In genomic region chr14:98819132-98819866, GRCh38 we compare ENCODE assay signal across 1 cellular context.
TF ChIP-seq lines count a peak whose summit lies in the region.

No MANE protein-coding gene starts in this region.

TF ChIP-seq in WTC11, 78 proteins besides CTCF, POLR2A, EP300 and RAD21 (continued from another document):
- TF ChIP-seq ZNF532 (CRISPR knock-in tag; IDR thresholded peaks at IDR 0.05; ENCODE audit: borderline replicate concordance): peak; percentile 16; the same call in 1 of the 2 replicates
- no peak for TF ChIP-seq ZNF219 (CRISPR knock-in tag; IDR thresholded peaks at IDR 0.05; ENCODE audit: borderline replicate concordance)
- TF ChIP-seq, protein P1, sequence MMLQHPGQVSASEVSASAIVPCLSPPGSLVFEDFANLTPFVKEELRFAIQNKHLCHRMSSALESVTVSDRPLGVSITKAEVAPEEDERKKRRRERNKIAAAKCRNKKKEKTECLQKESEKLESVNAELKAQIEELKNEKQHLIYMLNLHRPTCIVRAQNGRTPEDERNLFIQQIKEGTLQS (CRISPR knock-in tag; conservative IDR thresholded peaks at IDR 0.05): no peak
- no peak for TF ChIP-seq E2F1 (CRISPR knock-in tag; IDR thresholded peaks at IDR 0.05)
- no peak for TF ChIP-seq NFYB (CRISPR knock-in tag; conservative IDR thresholded peaks at IDR 0.05; ENCODE audit: low read depth)
- TF ChIP-seq, protein P2, sequence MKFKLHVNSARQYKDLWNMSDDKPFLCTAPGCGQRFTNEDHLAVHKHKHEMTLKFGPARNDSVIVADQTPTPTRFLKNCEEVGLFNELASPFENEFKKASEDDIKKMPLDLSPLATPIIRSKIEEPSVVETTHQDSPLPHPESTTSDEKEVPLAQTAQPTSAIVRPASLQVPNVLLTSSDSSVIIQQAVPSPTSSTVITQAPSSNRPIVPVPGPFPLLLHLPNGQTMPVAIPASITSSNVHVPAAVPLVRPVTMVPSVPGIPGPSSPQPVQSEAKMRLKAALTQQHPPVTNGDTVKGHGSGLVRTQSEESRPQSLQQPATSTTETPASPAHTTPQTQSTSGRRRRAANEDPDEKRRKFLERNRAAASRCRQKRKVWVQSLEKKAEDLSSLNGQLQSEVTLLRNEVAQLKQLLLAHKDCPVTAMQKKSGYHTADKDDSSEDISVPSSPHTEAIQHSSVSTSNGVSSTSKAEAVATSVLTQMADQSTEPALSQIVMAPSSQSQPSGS (CRISPR knock-in tag; IDR thresholded peaks at IDR 0.05; ENCODE audit: borderline replicate concordance, low read depth): no peak
- TF ChIP-seq NFE2L1 (CRISPR knock-in tag; IDR thresholded peaks at IDR 0.05): peak; percentile 52; the same call in 1 of the 2 replicates
- no peak for TF ChIP-seq ELF4 (CRISPR knock-in tag; IDR thresholded peaks at IDR 0.05; ENCODE audit: low read depth)
- peak; percentile 56; the same call in 1 of the 2 replicates for TF ChIP-seq ZNF671 (CRISPR knock-in tag; IDR thresholded peaks at IDR 0.05)
- TF ChIP-seq ETV6 (CRISPR knock-in tag; IDR thresholded peaks at IDR 0.05): peak; percentile 35; the same call in 1 of the 2 replicates
- TF ChIP-seq, protein P3, sequence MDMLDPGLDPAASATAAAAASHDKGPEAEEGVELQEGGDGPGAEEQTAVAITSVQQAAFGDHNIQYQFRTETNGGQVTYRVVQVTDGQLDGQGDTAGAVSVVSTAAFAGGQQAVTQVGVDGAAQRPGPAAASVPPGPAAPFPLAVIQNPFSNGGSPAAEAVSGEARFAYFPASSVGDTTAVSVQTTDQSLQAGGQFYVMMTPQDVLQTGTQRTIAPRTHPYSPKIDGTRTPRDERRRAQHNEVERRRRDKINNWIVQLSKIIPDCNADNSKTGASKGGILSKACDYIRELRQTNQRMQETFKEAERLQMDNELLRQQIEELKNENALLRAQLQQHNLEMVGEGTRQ (CRISPR knock-in tag; IDR thresholded peaks at IDR 0.05): peak; percentile 27; the same call in 1 of the 2 replicates
- TF ChIP-seq MYBL2 (CRISPR knock-in tag; IDR thresholded peaks at IDR 0.05): no peak
- TF ChIP-seq FOXK1 (CRISPR knock-in tag; IDR thresholded peaks at IDR 0.05): peak; percentile 65; the same call in 1 of the 2 replicates
- peak; percentile 97; the same call in 1 of the 2 replicates for TF ChIP-seq TEAD1 (CRISPR knock-in tag; IDR thresholded peaks at IDR 0.05)
- TF ChIP-seq E2F5 (CRISPR knock-in tag; IDR thresholded peaks at IDR 0.05): 0 out of 2 replicates have a peak, but pooled peaks have one; percentile 48
- TF ChIP-seq CBFB (CRISPR knock-in tag; IDR thresholded peaks at IDR 0.05; ENCODE audit: low read depth): no peak
- peak; percentile 91 for TF ChIP-seq ZBTB43 (CRISPR knock-in tag; IDR thresholded peaks at IDR 0.05)
- TF ChIP-seq HMGXB4 (CRISPR knock-in tag; IDR thresholded peaks at IDR 0.05): peak; percentile 35; the same call in 1 of the 2 replicates
- TF ChIP-seq, protein P4, sequence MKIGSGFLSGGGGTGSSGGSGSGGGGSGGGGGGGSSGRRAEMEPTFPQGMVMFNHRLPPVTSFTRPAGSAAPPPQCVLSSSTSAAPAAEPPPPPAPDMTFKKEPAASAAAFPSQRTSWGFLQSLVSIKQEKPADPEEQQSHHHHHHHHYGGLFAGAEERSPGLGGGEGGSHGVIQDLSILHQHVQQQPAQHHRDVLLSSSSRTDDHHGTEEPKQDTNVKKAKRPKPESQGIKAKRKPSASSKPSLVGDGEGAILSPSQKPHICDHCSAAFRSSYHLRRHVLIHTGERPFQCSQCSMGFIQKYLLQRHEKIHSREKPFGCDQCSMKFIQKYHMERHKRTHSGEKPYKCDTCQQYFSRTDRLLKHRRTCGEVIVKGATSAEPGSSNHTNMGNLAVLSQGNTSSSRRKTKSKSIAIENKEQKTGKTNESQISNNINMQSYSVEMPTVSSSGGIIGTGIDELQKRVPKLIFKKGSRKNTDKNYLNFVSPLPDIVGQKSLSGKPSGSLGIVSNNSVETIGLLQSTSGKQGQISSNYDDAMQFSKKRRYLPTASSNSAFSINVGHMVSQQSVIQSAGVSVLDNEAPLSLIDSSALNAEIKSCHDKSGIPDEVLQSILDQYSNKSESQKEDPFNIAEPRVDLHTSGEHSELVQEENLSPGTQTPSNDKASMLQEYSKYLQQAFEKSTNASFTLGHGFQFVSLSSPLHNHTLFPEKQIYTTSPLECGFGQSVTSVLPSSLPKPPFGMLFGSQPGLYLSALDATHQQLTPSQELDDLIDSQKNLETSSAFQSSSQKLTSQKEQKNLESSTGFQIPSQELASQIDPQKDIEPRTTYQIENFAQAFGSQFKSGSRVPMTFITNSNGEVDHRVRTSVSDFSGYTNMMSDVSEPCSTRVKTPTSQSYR (CRISPR knock-in tag; IDR thresholded peaks at IDR 0.05): no peak
- peak; percentile 79 for TF ChIP-seq ZNF423 (CRISPR knock-in tag; IDR thresholded peaks at IDR 0.05)
- TF ChIP-seq PRRX2 (CRISPR knock-in tag; IDR thresholded peaks at IDR 0.05): peak; percentile 29; the same call in 1 of the 2 replicates
- TF ChIP-seq ATF1 (CRISPR knock-in tag; IDR thresholded peaks at IDR 0.05): no peak
- no peak; the same call in 1 of the 2 replicates for TF ChIP-seq ZNF121 (CRISPR knock-in tag; IDR thresholded peaks at IDR 0.05)
- TF ChIP-seq ZNF138 (CRISPR knock-in tag; conservative IDR thresholded peaks at IDR 0.05): no peak
- TF ChIP-seq RELA (CRISPR knock-in tag; IDR thresholded peaks at IDR 0.05; ENCODE audit: borderline replicate concordance): no peak
- TF ChIP-seq ZNF317 (CRISPR knock-in tag; IDR thresholded peaks at IDR 0.05; ENCODE audit: borderline replicate concordance, low read depth): no peak
- TF ChIP-seq HMGA2 (CRISPR knock-in tag; IDR thresholded peaks at IDR 0.05): no peak
- no peak for TF ChIP-seq TP53 (CRISPR knock-in tag; IDR thresholded peaks at IDR 0.05)
- peak; percentile 89 for TF ChIP-seq GTF2I (CRISPR knock-in tag; conservative IDR thresholded peaks at IDR 0.05)
- no peak for TF ChIP-seq ZNF416 (CRISPR knock-in tag; IDR thresholded peaks at IDR 0.05)
- TF ChIP-seq, protein P5, sequence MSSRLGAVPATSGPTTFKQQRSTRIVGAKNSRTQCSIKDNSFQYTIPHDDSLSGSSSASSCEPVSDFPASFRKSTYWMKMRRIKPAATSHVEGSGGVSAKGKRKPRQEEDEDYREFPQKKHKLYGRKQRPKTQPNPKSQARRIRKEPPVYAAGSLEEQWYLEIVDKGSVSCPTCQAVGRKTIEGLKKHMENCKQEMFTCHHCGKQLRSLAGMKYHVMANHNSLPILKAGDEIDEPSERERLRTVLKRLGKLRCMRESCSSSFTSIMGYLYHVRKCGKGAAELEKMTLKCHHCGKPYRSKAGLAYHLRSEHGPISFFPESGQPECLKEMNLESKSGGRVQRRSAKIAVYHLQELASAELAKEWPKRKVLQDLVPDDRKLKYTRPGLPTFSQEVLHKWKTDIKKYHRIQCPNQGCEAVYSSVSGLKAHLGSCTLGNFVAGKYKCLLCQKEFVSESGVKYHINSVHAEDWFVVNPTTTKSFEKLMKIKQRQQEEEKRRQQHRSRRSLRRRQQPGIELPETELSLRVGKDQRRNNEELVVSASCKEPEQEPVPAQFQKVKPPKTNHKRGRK (CRISPR knock-in tag; IDR thresholded peaks at IDR 0.05; ENCODE audit: borderline replicate concordance): no peak
- peak; percentile 80; the same call in 1 of the 2 replicates for TF ChIP-seq FOXP1 (CRISPR knock-in tag; IDR thresholded peaks at IDR 0.05; ENCODE audit: borderline replicate concordance)
- no peak for TF ChIP-seq MXD4 (CRISPR knock-in tag; IDR thresholded peaks at IDR 0.05; ENCODE audit: borderline replicate concordance)
- TF ChIP-seq ESRRA (CRISPR knock-in tag; IDR thresholded peaks at IDR 0.05; ENCODE audit: borderline replicate concordance): no peak
